In the genomic region with DNA sequence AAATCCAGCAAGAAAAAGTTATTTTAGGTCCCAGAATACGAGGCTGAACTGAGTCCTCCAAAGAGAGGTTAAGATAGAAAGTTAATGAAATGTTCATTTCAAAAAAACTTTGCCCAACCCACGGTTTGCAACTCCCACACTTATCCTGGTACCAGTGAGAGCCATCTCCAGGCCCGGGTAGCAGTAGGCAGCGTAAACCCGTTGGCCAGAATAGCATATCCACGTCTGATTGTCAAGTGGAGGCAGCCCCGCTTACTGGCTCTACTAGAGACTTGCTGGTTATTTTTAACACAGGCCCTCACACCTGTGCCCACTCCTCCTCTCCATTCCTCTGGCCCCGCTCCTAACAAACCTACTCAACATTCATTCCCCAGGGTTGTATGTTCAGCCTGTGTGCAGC, we compare ENCODE assay signal across 25 cellular contexts.
"Had no signal": no experiment of that assay in that cellular context is flagged by ENCODE, and none has a peak within 500 bp of the region (broad histone marks: within the 10 kb centered on the region; RNA-seq: fewer than 3 reads in every experiment).

No MANE protein-coding gene starts in this region.

- H3K4me1 Mint-ChIP-seq: memory B cell; nephron; stimulated activated naive CD8-positive, alpha-beta T cell treated with anti-CD3 and anti-CD28 coated beads, Interleukin-15, amount 100 ng/mL, for 72 hours had no signal

- DNase-seq: activated CD4-positive, alpha-beta T cell treated with anti-CD3 and anti-CD28 coated beads for 1 hour; activated CD4-positive, alpha-beta T cell treated with anti-CD3 and anti-CD28 coated beads, Interleukin-2, amount 50 U/mL, for 4 hours; activated naive CD4-positive, alpha-beta T cell treated with Interleukin-2 at 50 U/mL for 16 hours; activated naive CD8-positive, alpha-beta T cell treated with anti-CD3 and anti-CD28 coated beads for 36 hours; activated T-cell treated with anti-CD3 and anti-CD28 coated beads, Interleukin-2, amount 50 U/mL, for 48 hours; amniotic stem cell; caudate nucleus; effector memory CD4-positive, alpha-beta T cell; foreskin melanocyte; immature natural killer cell; psoas muscle; right lobe of liver; stimulated activated CD4-positive, alpha-beta T cell treated with anti-CD3 and anti-CD28 coated beads, Interleukin-1b, Interleukin-23, amount 100 ng/mL, for 48 hours; stimulated activated naive CD8-positive, alpha-beta T cell treated with anti-CD3 and anti-CD28 coated beads, Interleukin-15, amount 100 ng/mL, for 72 hours; transverse colon had no signal

- H3K27ac ChIP-seq: hepatocyte, psoas muscle, right lobe of liver, skin epidermis, suprapubic skin, transverse colon, VCaP had no signal

- ATAC-seq: esophagus mucosa; psoas muscle; right lobe of liver; SK-N-SH treated with all-trans-retinoic acid at 6 μM for 48 hours; stimulated activated effector memory CD8-positive, alpha-beta T cell treated with anti-CD3 and anti-CD28 coated beads, Interleukin-12 subunit alpha, Interleukin-12 subunit beta, amount 100 ng/mL, for 72 hours; stimulated activated naive CD8-positive, alpha-beta T cell treated with anti-CD3 and anti-CD28 coated beads, Interleukin-15, amount 100 ng/mL, for 72 hours had no signal

- H3K4me1 ChIP-seq: psoas muscle, right lobe of liver, suprapubic skin, transverse colon had no signal

- H3K27ac Mint-ChIP-seq: activated naive CD8-positive, alpha-beta T cell treated with anti-CD3 and anti-CD28 coated beads for 36 hours; dendritic cell treated with granulocyte-macrophage colony-stimulating factor and Interleukin-4, amounts not matched to agents 40 ng/mL and 50 ng/mL, for 4 days; immature natural killer cell; memory B cell; nephron; stimulated activated effector memory CD8-positive, alpha-beta T cell treated with anti-CD3 and anti-CD28 coated beads, Interleukin-12 subunit alpha, Interleukin-12 subunit beta, amount 100 ng/mL, for 72 hours; stimulated activated naive CD8-positive, alpha-beta T cell treated with anti-CD3 and anti-CD28 coated beads, Interleukin-15, amount 100 ng/mL, for 72 hours had no signal

- H3K4me3 Mint-ChIP-seq: activated naive CD8-positive, alpha-beta T cell treated with anti-CD3 and anti-CD28 coated beads for 36 hours; dendritic cell treated with granulocyte-macrophage colony-stimulating factor and Interleukin-4, amounts not matched to agents 40 ng/mL and 50 ng/mL, for 4 days; immature natural killer cell; memory B cell; nephron; stimulated activated effector memory CD8-positive, alpha-beta T cell treated with anti-CD3 and anti-CD28 coated beads, Interleukin-12 subunit alpha, Interleukin-12 subunit beta, amount 100 ng/mL, for 72 hours; stimulated activated naive CD8-positive, alpha-beta T cell treated with anti-CD3 and anti-CD28 coated beads, Interleukin-15, amount 100 ng/mL, for 72 hours had no signal

- H3K27me3 ChIP-seq: hepatocyte, right lobe of liver, suprapubic skin, transverse colon had no signal

- H3K36me3 Mint-ChIP-seq: activated naive CD8-positive, alpha-beta T cell treated with anti-CD3 and anti-CD28 coated beads for 36 hours; stimulated activated effector memory CD8-positive, alpha-beta T cell treated with anti-CD3 and anti-CD28 coated beads, Interleukin-12 subunit alpha, Interleukin-12 subunit beta, amount 100 ng/mL, for 72 hours had no signal

- H3K9me3 ChIP-seq: psoas muscle, right lobe of liver, suprapubic skin, transverse colon had no signal

- H3K27me3 Mint-ChIP-seq: activated naive CD8-positive, alpha-beta T cell treated with anti-CD3 and anti-CD28 coated beads for 36 hours; dendritic cell treated with granulocyte-macrophage colony-stimulating factor and Interleukin-4, amounts not matched to agents 40 ng/mL and 50 ng/mL, for 4 days; stimulated activated naive CD8-positive, alpha-beta T cell treated with anti-CD3 and anti-CD28 coated beads, Interleukin-15, amount 100 ng/mL, for 72 hours had no signal

- H3K4me3 ChIP-seq: hepatocyte, psoas muscle, right lobe of liver, skin epidermis, suprapubic skin, transverse colon had no signal
